ENCODE assay signal across 12 cellular contexts in the genomic region with DNA sequence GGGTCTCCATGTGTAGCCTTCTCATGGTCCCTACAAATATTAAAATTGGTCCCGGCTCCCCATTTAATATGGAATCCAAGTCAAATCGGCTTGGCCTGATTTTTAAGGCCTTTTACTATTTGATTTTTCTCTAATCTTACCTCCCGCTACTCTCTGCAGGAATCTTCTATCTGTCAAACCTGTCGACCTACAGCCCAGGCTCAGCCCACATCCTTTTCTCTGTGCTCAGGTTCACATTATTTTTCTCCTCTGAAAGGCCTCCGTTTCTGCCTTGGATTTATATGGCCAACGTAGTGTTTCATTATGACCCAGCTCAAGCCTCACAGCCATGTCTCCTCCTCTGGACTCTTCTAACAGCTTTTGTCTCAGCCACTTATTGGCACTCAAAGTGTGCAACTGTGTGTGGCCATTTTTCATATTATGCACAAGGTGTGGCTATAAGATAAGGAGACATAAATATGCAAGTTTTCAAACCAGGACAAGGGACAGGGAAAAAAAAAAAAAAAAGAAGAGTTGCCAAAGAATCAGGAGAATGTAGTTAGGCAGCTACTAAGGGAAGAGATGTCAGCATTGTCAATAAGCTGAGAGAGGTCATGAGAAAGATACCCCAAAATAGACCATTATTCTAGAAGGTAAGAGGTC.
"Had no signal": no experiment of that assay in that cellular context is flagged by ENCODE, and none has a peak within 500 bp of the region (broad histone marks: within the 10 kb centered on the region; RNA-seq: fewer than 3 reads in every experiment).

No MANE protein-coding gene starts in this region.

- H3K4me3 Mint-ChIP-seq: dendritic cell treated with granulocyte-macrophage colony-stimulating factor and Interleukin-4, amounts not matched to agents 40 ng/mL and 50 ng/mL, for 4 days had no signal

- DNase-seq: activated CD4-positive, alpha-beta T cell treated with anti-CD3 and anti-CD28 coated beads, Interleukin-2, amount 50 U/mL, for 48 hours; activated naive CD4-positive, alpha-beta T cell treated with anti-CD3 and anti-CD28 coated beads for 36 hours; adrenal gland; effector memory CD8-positive, alpha-beta T cell; hippocampal formation; islet precursor cell; left colon; lower lobe of right lung; stomach had no signal

- ATAC-seq: effector memory CD8-positive, alpha-beta T cell; left colon; lower lobe of right lung had no signal

- H3K9me3 Mint-ChIP-seq: activated naive CD4-positive, alpha-beta T cell treated with anti-CD3 and anti-CD28 coated beads for 36 hours; dendritic cell treated with granulocyte-macrophage colony-stimulating factor and Interleukin-4, amounts not matched to agents 40 ng/mL and 50 ng/mL, for 4 days; effector memory CD8-positive, alpha-beta T cell; neural progenitor cell had no signal

- H3K36me3 Mint-ChIP-seq: mesothelial cell of epicardium, neural progenitor cell had no signal

- H3K27ac Mint-ChIP-seq: activated naive CD4-positive, alpha-beta T cell treated with anti-CD3 and anti-CD28 coated beads for 36 hours; dendritic cell treated with granulocyte-macrophage colony-stimulating factor and Interleukin-4, amounts not matched to agents 40 ng/mL and 50 ng/mL, for 4 days; neural progenitor cell had no signal
